In genomic region chr11:65133724-65134123, GRCh38 we compare ENCODE assay signal across 8 cellular contexts. TPM values are rescaled to one million over a fixed set of nuclear protein-coding genes. Genes with fewer than 3 reads are reported as not detected.
DNase-seq lines count a peak whose midpoint lies in the region; ATAC-seq and TF ChIP-seq lines count a peak whose summit lies in the region.

No MANE protein-coding gene starts in this region.

- DNase-seq in HFFc6 (no peak), GM19240 (ENCODE audit: insufficient read length, low spot score) (no peak), HCEC 1CT (no peak), NCI-H1105 treated with DMSO at 0.1 percent for 48 hours (lab: John Stamatoyannopoulos, UW) (no peak)
- peak; percentile 55 for DNase-seq in activated naive CD8-positive, alpha-beta T cell treated with anti-CD3 and anti-CD28 coated beads, Interleukin-2, amount 10 ng/mL, durations not matched to agents 7 days and 5 days

- no peak for TF ChIP-seq CTCF in HFFc6 (IDR thresholded peaks at IDR 0.05)

- peaks cover 2% of the 10 kb centered on the region for H3K9me3 ChIP-seq in iPS-18c (ENCODE audit: control insufficient read depth, insufficient read depth, low read length)

- H3K9me3 Mint-ChIP-seq in HFFc6 = no peaks in the 10 kb centered on the region
- no peaks in the 10 kb centered on the region for H3K9me3 Mint-ChIP-seq in activated naive CD8-positive, alpha-beta T cell treated with anti-CD3 and anti-CD28 coated beads, Interleukin-2, amount 10 ng/mL, durations not matched to agents 7 days and 5 days
- H3K9me3 Mint-ChIP-seq in stimulated activated naive CD8-positive, alpha-beta T cell treated with anti-CD3 and anti-CD28 coated beads, Interleukin-15, Interleukin-2, amounts not matched to agents 100 ng/mL and 50 ng/mL, for 24 hours = no peaks in the 10 kb centered on the region

- peak overlapping the region; percentile 96 for H3K4me3 ChIP-seq in iPS-18c (ENCODE audit: insufficient read depth, low read depth, low read length)

- no peak for ATAC-seq in activated naive CD8-positive, alpha-beta T cell treated with anti-CD3 and anti-CD28 coated beads, Interleukin-2, amount 10 ng/mL, durations not matched to agents 7 days and 5 days (ENCODE audit: low read depth)
- ATAC-seq in HG02852 (IDR thresholded peaks at IDR 0.05; ENCODE audit: unreplicated experiment) = no peak

- H3K4me3 Mint-ChIP-seq in HFFc6 = peak overlapping the region; percentile 100
- peak overlapping the region; percentile 99 for H3K4me3 Mint-ChIP-seq in activated naive CD8-positive, alpha-beta T cell treated with anti-CD3 and anti-CD28 coated beads, Interleukin-2, amount 10 ng/mL, durations not matched to agents 7 days and 5 days
- peak overlapping the region; percentile 99 for H3K4me3 Mint-ChIP-seq in stimulated activated naive CD8-positive, alpha-beta T cell treated with anti-CD3 and anti-CD28 coated beads, Interleukin-15, Interleukin-2, amounts not matched to agents 100 ng/mL and 50 ng/mL, for 24 hours

- peak overlapping the region; percentile 99 for H3K27ac Mint-ChIP-seq in HFFc6
- peak overlapping the region; percentile 100 for H3K27ac Mint-ChIP-seq in activated naive CD8-positive, alpha-beta T cell treated with anti-CD3 and anti-CD28 coated beads, Interleukin-2, amount 10 ng/mL, durations not matched to agents 7 days and 5 days
- H3K27ac Mint-ChIP-seq in stimulated activated naive CD8-positive, alpha-beta T cell treated with anti-CD3 and anti-CD28 coated beads, Interleukin-15, Interleukin-2, amounts not matched to agents 100 ng/mL and 50 ng/mL, for 24 hours = peak overlapping the region; percentile 100

- 0 out of 2 replicates have a peak, but pooled peaks cover 3% of the 10 kb centered on the region for H3K27me3 Mint-ChIP-seq in HFFc6 (ENCODE audit: insufficient read depth)
- H3K27me3 Mint-ChIP-seq in activated naive CD8-positive, alpha-beta T cell treated with anti-CD3 and anti-CD28 coated beads, Interleukin-2, amount 10 ng/mL, durations not matched to agents 7 days and 5 days = no peaks in the 10 kb centered on the region
- H3K27me3 Mint-ChIP-seq in stimulated activated naive CD8-positive, alpha-beta T cell treated with anti-CD3 and anti-CD28 coated beads, Interleukin-15, Interleukin-2, amounts not matched to agents 100 ng/mL and 50 ng/mL, for 24 hours = no peaks in the 10 kb centered on the region

- H3K36me3 Mint-ChIP-seq in HFFc6 (ENCODE audit: low read depth) = peaks cover 17% of the 10 kb centered on the region
- peaks cover 4% of the 10 kb centered on the region for H3K36me3 Mint-ChIP-seq in activated naive CD8-positive, alpha-beta T cell treated with anti-CD3 and anti-CD28 coated beads, Interleukin-2, amount 10 ng/mL, durations not matched to agents 7 days and 5 days
- peaks cover 7% of the 10 kb centered on the region for H3K36me3 Mint-ChIP-seq in stimulated activated naive CD8-positive, alpha-beta T cell treated with anti-CD3 and anti-CD28 coated beads, Interleukin-15, Interleukin-2, amounts not matched to agents 100 ng/mL and 50 ng/mL, for 24 hours (ENCODE audit: low read depth)

- POLR2A ChIA-PET in activated naive CD8-positive, alpha-beta T cell treated with anti-CD3 and anti-CD28 coated beads, Interleukin-2, amount 10 ng/mL, durations not matched to agents 7 days and 5 days (lab: Charles Lee) = interaction anchor here (0.6 to 3.8 kb wide), 6 partner anchors 12 to 365 kb away, joined by 3 to 62 read pairs (median 16); partner anchors contain the start of genes CAPN1, FAU, MALAT1 and MRPL49

- H3K4me1 Mint-ChIP-seq in HFFc6 (ENCODE audit: low read depth) = peaks cover 26% of the 10 kb centered on the region
- peaks cover 29% of the 10 kb centered on the region for H3K4me1 Mint-ChIP-seq in activated naive CD8-positive, alpha-beta T cell treated with anti-CD3 and anti-CD28 coated beads, Interleukin-2, amount 10 ng/mL, durations not matched to agents 7 days and 5 days
- peaks cover 54% of the 10 kb centered on the region for H3K4me1 Mint-ChIP-seq in stimulated activated naive CD8-positive, alpha-beta T cell treated with anti-CD3 and anti-CD28 coated beads, Interleukin-15, Interleukin-2, amounts not matched to agents 100 ng/mL and 50 ng/mL, for 24 hours (ENCODE audit: low read depth)

RNA-seq across cellular contexts. Expression of gene SYVN1, which starts 0.6 kb away (rescaled TPM):
- 10 to 100 TPM; 39.9 to 46.9 (median 42.9) TPM for total RNA-seq in HFFc6 (2021; fragmentation: NEBNext Ultra II Directional; extraction: Animal tissue kit (Norgen Biotek cat#: 25700))
- 10 to 100 TPM; 43.4 to 45.1 TPM for total RNA-seq in activated naive CD8-positive, alpha-beta T cell treated with anti-CD3 and anti-CD28 coated beads, Interleukin-2, amount 10 ng/mL, durations not matched to agents 7 days and 5 days

RNA-seq across cellular contexts. Expression of gene MRPL49, which starts 11.6 kb away (rescaled TPM):
- total RNA-seq in HFFc6 (2021; fragmentation: NEBNext Ultra II Directional; extraction: Animal tissue kit (Norgen Biotek cat#: 25700)) = 10 to 100 TPM; 53.2 to 59.7 (median 56.9) TPM
- 10 to 100 TPM; 50.7 to 53.6 TPM for total RNA-seq in activated naive CD8-positive, alpha-beta T cell treated with anti-CD3 and anti-CD28 coated beads, Interleukin-2, amount 10 ng/mL, durations not matched to agents 7 days and 5 days

RNA-seq across cellular contexts. Expression of gene FAU, which starts 11.8 kb away (rescaled TPM):
- 100 to 1,000 TPM; 631 to 750 (median 715) TPM for total RNA-seq in HFFc6 (2021; fragmentation: NEBNext Ultra II Directional; extraction: Animal tissue kit (Norgen Biotek cat#: 25700))
- total RNA-seq in activated naive CD8-positive, alpha-beta T cell treated with anti-CD3 and anti-CD28 coated beads, Interleukin-2, amount 10 ng/mL, durations not matched to agents 7 days and 5 days = 1,000 to 10,000 TPM; 1,110 to 1,162 TPM

RNA-seq across cellular contexts. Expression of gene ZNHIT2, which starts 16.2 kb away (rescaled TPM):
- total RNA-seq in HFFc6 (2021; fragmentation: NEBNext Ultra II Directional; extraction: Animal tissue kit (Norgen Biotek cat#: 25700)) = 10 to 100 TPM in 4 of 6 experiments, 1 to 10 TPM in 2; 9.3 to 13.6 (median 11.1) TPM
- total RNA-seq in activated naive CD8-positive, alpha-beta T cell treated with anti-CD3 and anti-CD28 coated beads, Interleukin-2, amount 10 ng/mL, durations not matched to agents 7 days and 5 days = 10 to 100 TPM; 11.1 to 11.9 TPM

RNA-seq across cellular contexts. Expression of gene TM7SF2, which starts 22.1 kb away (rescaled TPM):
- total RNA-seq in HFFc6 (2021; fragmentation: NEBNext Ultra II Directional; extraction: Animal tissue kit (Norgen Biotek cat#: 25700)) = 1 to 10 TPM; 3.8 to 6.4 (median 4.9) TPM
- total RNA-seq in activated naive CD8-positive, alpha-beta T cell treated with anti-CD3 and anti-CD28 coated beads, Interleukin-2, amount 10 ng/mL, durations not matched to agents 7 days and 5 days = 10 to 100 TPM; 26.1 to 26.2 TPM
